Comparison of ENCODE assay signal across 1 cellular context in the genomic region with DNA sequence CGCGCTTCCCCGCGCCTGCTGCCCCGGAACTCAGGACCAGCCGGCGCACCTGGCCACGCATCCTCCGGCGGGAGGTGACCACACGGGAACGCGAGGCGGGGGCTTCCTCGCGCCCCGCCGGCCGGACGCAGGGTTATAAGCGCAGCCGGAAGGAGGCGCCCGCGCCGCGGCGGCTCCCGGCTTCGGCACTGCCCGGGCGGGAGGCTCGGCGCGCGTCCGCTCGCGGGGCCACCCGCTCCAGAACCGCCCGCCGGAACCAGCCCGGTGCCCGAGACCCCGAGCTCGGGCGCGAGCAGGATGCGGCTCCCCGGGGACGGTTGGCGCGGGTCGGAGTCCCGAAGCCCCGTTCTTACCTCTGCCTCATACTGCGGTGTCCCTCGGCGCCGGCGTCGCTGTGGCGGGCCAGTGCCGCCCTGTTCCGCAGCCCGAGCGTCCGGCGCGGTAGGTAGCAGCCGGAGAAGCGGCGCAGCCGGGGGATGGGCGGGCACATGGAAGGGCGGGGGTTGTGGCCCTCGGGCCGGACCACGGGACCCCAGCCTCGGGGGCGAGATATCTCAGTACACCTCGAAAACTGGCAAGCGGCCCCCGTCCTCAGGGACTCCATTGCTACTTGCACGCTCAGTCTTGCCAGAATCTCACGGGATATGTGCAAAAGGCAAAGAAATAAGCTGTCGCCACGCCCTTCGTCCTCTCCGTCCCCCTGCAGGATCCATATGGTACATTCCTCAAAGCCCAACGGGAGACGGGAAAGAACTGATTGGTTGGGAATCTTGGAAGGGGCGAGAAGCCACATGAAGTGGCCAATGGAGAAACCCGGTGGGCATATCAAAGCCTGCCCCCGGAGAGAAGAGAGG.
TF ChIP-seq lines count a peak whose summit lies in the region.

No MANE protein-coding gene starts in this region.

TF ChIP-seq in GM12878, 131 proteins besides CTCF, POLR2A, EP300 and RAD21 (continued from another document and continues in another):
- 0 out of 2 replicates have a peak, but pooled peaks have one; percentile 26 for TF ChIP-seq NFIC (IDR thresholded peaks at IDR 0.05; ENCODE audit: low read depth, low read length)
- peak; percentile 68 for TF ChIP-seq TCF12 (IDR thresholded peaks at IDR 0.05; ENCODE audit: low read depth, low read length)
- TF ChIP-seq KLF5 (IDR thresholded peaks at IDR 0.05; ENCODE audit: partially characterized antibody), result peak; percentile 99
- peak; percentile 100 for TF ChIP-seq RELB (IDR thresholded peaks at IDR 0.05; ENCODE audit: low read depth)
- peak; percentile 72 for TF ChIP-seq MEF2B (IDR thresholded peaks at IDR 0.05; ENCODE audit: partially characterized antibody, poor library complexity, severe bottlenecking)
- TF ChIP-seq EZH2 (IDR thresholded peaks at IDR 0.05; ENCODE audit: borderline replicate concordance, control insufficient read depth, low read depth, low read length), result no peak
- TF ChIP-seq SMARCA5 (IDR thresholded peaks at IDR 0.05), result peak; percentile 97
- TF ChIP-seq, protein P1, sequence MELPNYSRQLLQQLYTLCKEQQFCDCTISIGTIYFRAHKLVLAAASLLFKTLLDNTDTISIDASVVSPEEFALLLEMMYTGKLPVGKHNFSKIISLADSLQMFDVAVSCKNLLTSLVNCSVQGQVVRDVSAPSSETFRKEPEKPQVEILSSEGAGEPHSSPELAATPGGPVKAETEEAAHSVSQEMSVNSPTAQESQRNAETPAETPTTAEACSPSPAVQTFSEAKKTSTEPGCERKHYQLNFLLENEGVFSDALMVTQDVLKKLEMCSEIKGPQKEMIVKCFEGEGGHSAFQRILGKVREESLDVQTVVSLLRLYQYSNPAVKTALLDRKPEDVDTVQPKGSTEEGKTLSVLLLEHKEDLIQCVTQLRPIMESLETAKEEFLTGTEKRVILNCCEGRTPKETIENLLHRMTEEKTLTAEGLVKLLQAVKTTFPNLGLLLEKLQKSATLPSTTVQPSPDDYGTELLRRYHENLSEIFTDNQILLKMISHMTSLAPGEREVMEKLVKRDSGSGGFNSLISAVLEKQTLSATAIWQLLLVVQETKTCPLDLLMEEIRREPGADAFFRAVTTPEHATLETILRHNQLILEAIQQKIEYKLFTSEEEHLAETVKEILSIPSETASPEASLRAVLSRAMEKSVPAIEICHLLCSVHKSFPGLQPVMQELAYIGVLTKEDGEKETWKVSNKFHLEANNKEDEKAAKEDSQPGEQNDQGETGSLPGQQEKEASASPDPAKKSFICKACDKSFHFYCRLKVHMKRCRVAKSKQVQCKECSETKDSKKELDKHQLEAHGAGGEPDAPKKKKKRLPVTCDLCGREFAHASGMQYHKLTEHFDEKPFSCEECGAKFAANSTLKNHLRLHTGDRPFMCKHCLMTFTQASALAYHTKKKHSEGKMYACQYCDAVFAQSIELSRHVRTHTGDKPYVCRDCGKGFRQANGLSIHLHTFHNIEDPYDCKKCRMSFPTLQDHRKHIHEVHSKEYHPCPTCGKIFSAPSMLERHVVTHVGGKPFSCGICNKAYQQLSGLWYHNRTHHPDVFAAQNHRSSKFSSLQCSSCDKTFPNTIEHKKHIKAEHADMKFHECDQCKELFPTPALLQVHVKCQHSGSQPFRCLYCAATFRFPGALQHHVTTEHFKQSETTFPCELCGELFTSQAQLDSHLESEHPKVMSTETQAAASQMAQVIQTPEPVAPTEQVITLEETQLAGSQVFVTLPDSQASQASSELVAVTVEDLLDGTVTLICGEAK (IDR thresholded peaks at IDR 0.05; ENCODE audit: borderline replicate concordance), result peak; percentile 59; the same call in 1 of the 2 replicates
- TF ChIP-seq IRF5 (IDR thresholded peaks at IDR 0.05; ENCODE audit: borderline replicate concordance), result no peak
- no peak for TF ChIP-seq BMI1 (IDR thresholded peaks at IDR 0.05; ENCODE audit: borderline replicate concordance)
- TF ChIP-seq PAX5 (IDR thresholded peaks at IDR 0.05; ENCODE audit: borderline replicate concordance, low read depth, low read length), result no peak; the same call in 1 of the 2 replicates
- no peak for TF ChIP-seq ZNF622 (IDR thresholded peaks at IDR 0.05)
- peak; percentile 12 for TF ChIP-seq RELA (IDR thresholded peaks at IDR 0.05; ENCODE audit: borderline replicate concordance, partially characterized antibody)
- TF ChIP-seq RCOR1 (conservative IDR thresholded peaks at IDR 0.05; ENCODE audit: low read depth, low read length), result no peak
- peak; percentile 45; the same call in 1 of the 2 replicates for TF ChIP-seq TCF3 (IDR thresholded peaks at IDR 0.05; ENCODE audit: borderline replicate concordance, insufficient read depth, low read depth, low read length)
- TF ChIP-seq, protein P2, sequence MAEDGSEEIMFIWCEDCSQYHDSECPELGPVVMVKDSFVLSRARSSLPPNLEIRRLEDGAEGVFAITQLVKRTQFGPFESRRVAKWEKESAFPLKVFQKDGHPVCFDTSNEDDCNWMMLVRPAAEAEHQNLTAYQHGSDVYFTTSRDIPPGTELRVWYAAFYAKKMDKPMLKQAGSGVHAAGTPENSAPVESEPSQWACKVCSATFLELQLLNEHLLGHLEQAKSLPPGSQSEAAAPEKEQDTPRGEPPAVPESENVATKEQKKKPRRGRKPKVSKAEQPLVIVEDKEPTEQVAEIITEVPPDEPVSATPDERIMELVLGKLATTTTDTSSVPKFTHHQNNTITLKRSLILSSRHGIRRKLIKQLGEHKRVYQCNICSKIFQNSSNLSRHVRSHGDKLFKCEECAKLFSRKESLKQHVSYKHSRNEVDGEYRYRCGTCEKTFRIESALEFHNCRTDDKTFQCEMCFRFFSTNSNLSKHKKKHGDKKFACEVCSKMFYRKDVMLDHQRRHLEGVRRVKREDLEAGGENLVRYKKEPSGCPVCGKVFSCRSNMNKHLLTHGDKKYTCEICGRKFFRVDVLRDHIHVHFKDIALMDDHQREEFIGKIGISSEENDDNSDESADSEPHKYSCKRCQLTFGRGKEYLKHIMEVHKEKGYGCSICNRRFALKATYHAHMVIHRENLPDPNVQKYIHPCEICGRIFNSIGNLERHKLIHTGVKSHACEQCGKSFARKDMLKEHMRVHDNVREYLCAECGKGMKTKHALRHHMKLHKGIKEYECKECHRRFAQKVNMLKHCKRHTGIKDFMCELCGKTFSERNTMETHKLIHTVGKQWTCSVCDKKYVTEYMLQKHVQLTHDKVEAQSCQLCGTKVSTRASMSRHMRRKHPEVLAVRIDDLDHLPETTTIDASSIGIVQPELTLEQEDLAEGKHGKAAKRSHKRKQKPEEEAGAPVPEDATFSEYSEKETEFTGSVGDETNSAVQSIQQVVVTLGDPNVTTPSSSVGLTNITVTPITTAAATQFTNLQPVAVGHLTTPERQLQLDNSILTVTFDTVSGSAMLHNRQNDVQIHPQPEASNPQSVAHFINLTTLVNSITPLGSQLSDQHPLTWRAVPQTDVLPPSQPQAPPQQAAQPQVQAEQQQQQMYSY (CRISPR knock-in tag; IDR thresholded peaks at IDR 0.05), result no peak
- no peak for TF ChIP-seq E2F8 (IDR thresholded peaks at IDR 0.05; ENCODE audit: low read depth, partially characterized antibody)
- peak; percentile 82 for TF ChIP-seq TAF1 (IDR thresholded peaks at IDR 0.05; ENCODE audit: borderline replicate concordance, low read depth, low read length)
- TF ChIP-seq ZNF592 (IDR thresholded peaks at IDR 0.05), result 0 out of 2 replicates have a peak, but pooled peaks have one; percentile 21
- TF ChIP-seq BACH1 (IDR thresholded peaks at IDR 0.05; ENCODE audit: borderline replicate concordance), result no peak
- TF ChIP-seq PML (IDR thresholded peaks at IDR 0.05; ENCODE audit: low read length), result peak; percentile 52; the same call in 1 of the 2 replicates
- TF ChIP-seq EED (IDR thresholded peaks at IDR 0.05; ENCODE audit: low read depth), result 0 out of 2 replicates have a peak, but pooled peaks have one; percentile 31
- TF ChIP-seq JUND (IDR thresholded peaks at IDR 0.05; ENCODE audit: low read depth, low read length), result peak; percentile 97
- TF ChIP-seq BCL11A (IDR thresholded peaks at IDR 0.05; ENCODE audit: low read depth, low read length), result no peak
- peak; percentile 78 for TF ChIP-seq POLR2AphosphoS5 (IDR thresholded peaks at IDR 0.05; ENCODE audit: low read length)
- TF ChIP-seq MTA2 (IDR thresholded peaks at IDR 0.05; ENCODE audit: low read depth), result peak; percentile 60; the same call in 1 of the 2 replicates
- TF ChIP-seq ZNF274 (IDR thresholded peaks at IDR 0.05; ENCODE audit: insufficient read depth, insufficient read length), result no peak
- TF ChIP-seq CHD4 (IDR thresholded peaks at IDR 0.05), result no peak
- 0 out of 3 replicates have a peak, but pooled peaks of 1 of the 2 experiments have one; percentile 24 for TF ChIP-seq EGR1 (IDR thresholded peaks at IDR 0.05; ENCODE audit: borderline replicate concordance in 1 of 2, low read depth in 2 of 2, low read length in 2 of 2)
- TF ChIP-seq KAT2A (conservative IDR thresholded peaks at IDR 0.05; ENCODE audit: control insufficient read depth, low read depth, low read length), result no peak
- no peak for TF ChIP-seq ZBED1 (IDR thresholded peaks at IDR 0.05; ENCODE audit: borderline replicate concordance)
- peak; percentile 99 for TF ChIP-seq ATF7 (IDR thresholded peaks at IDR 0.05; ENCODE audit: low read depth)
- no peak for TF ChIP-seq NFXL1 (IDR thresholded peaks at IDR 0.05; ENCODE audit: borderline replicate concordance)
- peak; percentile 76 for TF ChIP-seq IKZF1 (conservative IDR thresholded peaks at IDR 0.05)
- peak; percentile 17 for TF ChIP-seq PBX3 (IDR thresholded peaks at IDR 0.05; ENCODE audit: insufficient replicate concordance, low read depth, low read length)
- peak; percentile 98 for TF ChIP-seq FOXK2 (IDR thresholded peaks at IDR 0.05)
